Comparison of ENCODE assay signal across 9 cellular contexts in genomic region chr21:29164330-29164942, GRCh38. TPM values are rescaled to one million over a fixed set of nuclear protein-coding genes. Genes with fewer than 3 reads are reported as not detected.
DNase-seq lines count a peak whose midpoint lies in the region; ATAC-seq and TF ChIP-seq lines count a peak whose summit lies in the region.
"Had no signal": no experiment of that assay in that cellular context is flagged by ENCODE, and none has a peak within 500 bp of the region (broad histone marks: within the 10 kb centered on the region; RNA-seq: fewer than 3 reads in every experiment).

No MANE protein-coding gene starts in this region.

- no peaks in the 10 kb centered on the region for H3K9me3 Mint-ChIP-seq in progenitor cell of endocrine pancreas (ENCODE audit: low read depth)
- H3K9me3 Mint-ChIP-seq: naive thymus-derived CD4-positive, alpha-beta T cell had no signal

- H2BK120ac ChIP-seq in IMR-90 (ENCODE audit: low read depth, low read length) = peak overlapping the region; percentile 98

- H3K23ac ChIP-seq in IMR-90 (ENCODE audit: low read depth, low read length) = no peak overlapping the region

- H2BK5ac ChIP-seq in IMR-90 (ENCODE audit: low read depth, low read length, poor library complexity, severe bottlenecking) = peak overlapping the region; percentile 83

- H3K36me3 Mint-ChIP-seq in progenitor cell of endocrine pancreas (ENCODE audit: insufficient read depth) = no peaks in the 10 kb centered on the region

- WGBS in IMR-90 (ENCODE audit: extremely low coverage in 2 of 2, insufficient read length in 1 of 2), 2 experiments = no CpG with 5 or more reads among the region's 8 CpGs

- no peaks in the 10 kb centered on the region for H3K9me3 ChIP-seq in IMR-90 (ENCODE audit: control insufficient read depth, insufficient read depth, low read length)

- TF ChIP-seq CTCF in IMR-90 (conservative IDR thresholded peaks at IDR 0.05; ENCODE audit: low read depth, low read length) = peak; percentile 90
- TF ChIP-seq CTCF in fibroblast of pulmonary artery (IDR thresholded peaks at IDR 0.05; ENCODE audit: low read length, missing control alignments) = peak; percentile 84
- peak; percentile 72 for TF ChIP-seq CTCF in progenitor cell of endocrine pancreas (IDR thresholded peaks at IDR 0.05; ENCODE audit: unreplicated experiment)

- no TSS peak for BruUV-seq in IMR-90 (replicated peaks; lab: Mats Ljungman, UMichigan)

- no peak overlapping the region for H3K27ac Mint-ChIP-seq in progenitor cell of endocrine pancreas
- H3K27ac Mint-ChIP-seq: naive thymus-derived CD4-positive, alpha-beta T cell had no signal

- DNase-seq in DMS 273 (lab: John Stamatoyannopoulos, UW; ENCODE audit: unreplicated experiment) = peak; percentile 82
- peak; percentile 91 for DNase-seq in IMR-90
- peak; percentile 9 for DNase-seq in SK-N-DZ (ENCODE audit: low spot score)
- peak; percentile 93 for DNase-seq in fibroblast of pulmonary artery (ENCODE audit: low read depth)
- no peak for DNase-seq in progenitor cell of endocrine pancreas (ENCODE audit: low spot score, unreplicated experiment)

- POLR2A ChIA-PET in IMR-90 (lab: Charles Lee; ENCODE audit: unreplicated experiment) = interaction anchor here (2.7 kb wide), 1 partner anchor 135 kb away, joined by 14 read pairs; the partner anchor contains the start of gene BACH1

- intact Hi-C loops in IMR-90 (cut with micrococcal nuclease) = loop anchor here (1.0 to 10.0 kb wide), 6 partner anchors 74 to 684 kb away; no protein-coding TSS in a partner anchor

- no peak overlapping the region for H2AK9ac ChIP-seq in IMR-90 (replicated peaks; ENCODE audit: low read depth, low read length, poor library complexity)

- ATAC-seq in IMR-90 (ENCODE audit: low read depth) = peak; percentile 79
- ATAC-seq in GM21786 (IDR thresholded peaks at IDR 0.05; ENCODE audit: unreplicated experiment) = no peak
- no peak for ATAC-seq in GM19397 (IDR thresholded peaks at IDR 0.05; ENCODE audit: unreplicated experiment)
- no peak for ATAC-seq in HG02852 (IDR thresholded peaks at IDR 0.05; ENCODE audit: unreplicated experiment)

- no peaks in the 10 kb centered on the region for H4K20me1 ChIP-seq in IMR-90 (ENCODE audit: insufficient read depth, low read length)

- no peak overlapping the region for H3K14ac ChIP-seq in IMR-90 (replicated peaks; ENCODE audit: low read depth, low read length)

- peak overlapping the region; percentile 97; the same call in 1 of the 2 replicates for H3K18ac ChIP-seq in IMR-90 (ENCODE audit: low read depth, low read length)

- H4K5ac ChIP-seq in IMR-90 (ENCODE audit: low read depth, low read length) = peak overlapping the region; percentile 43; the same call in 1 of the 2 replicates

- no peaks in the 10 kb centered on the region for H3K27me3 Mint-ChIP-seq in progenitor cell of endocrine pancreas

- H3K9me1 ChIP-seq in IMR-90 (ENCODE audit: insufficient read depth, low read length) = peaks cover 3% of the 10 kb centered on the region; the same call in 1 of the 2 replicates

- H3K9ac ChIP-seq in IMR-90 (ENCODE audit: low read depth, low read length) = no peak overlapping the region; the same call in 1 of the 2 replicates

- peak overlapping the region; percentile 29; the same call in 1 of the 2 replicates for H3K4ac ChIP-seq in IMR-90 (ENCODE audit: low read depth, low read length)

- no peak overlapping the region for H3K4me3 Mint-ChIP-seq in progenitor cell of endocrine pancreas (ENCODE audit: low read depth)
- H3K4me3 Mint-ChIP-seq: naive thymus-derived CD4-positive, alpha-beta T cell had no signal

- H2AFZ ChIP-seq in IMR-90 (replicated peaks; ENCODE audit: low read length, poor library complexity) = no peak overlapping the region

- no peaks in the 10 kb centered on the region for H3K4me1 Mint-ChIP-seq in progenitor cell of endocrine pancreas (ENCODE audit: low read depth)

- 0 out of 2 replicates have a peak, but pooled peaks have one; percentile 34 for TF ChIP-seq POLR2A in IMR-90 (IDR thresholded peaks at IDR 0.05; ENCODE audit: low read depth, low read length)

- H3K79me1 ChIP-seq in IMR-90 (ENCODE audit: low read depth in 1 of 2, low read length in 2 of 2) = no peaks in the 10 kb centered on the region; a peak in 1 of 4 replicates

- H2BK20ac ChIP-seq in IMR-90 (ENCODE audit: low read depth, low read length) = peak overlapping the region; percentile 74

- H4K91ac ChIP-seq in IMR-90 (ENCODE audit: insufficient read depth, low read depth, low read length) = no peak overlapping the region

- H2BK15ac ChIP-seq in IMR-90 (ENCODE audit: low read depth, low read length) = peak overlapping the region; percentile 22; the same call in 2 of the 3 replicates

- in situ Hi-C loops in IMR-90 (cut with MboI; ENCODE audit: low sequenced_read_pairs) = loop anchor here (5.0 kb wide), 1 partner anchor 208 kb away; no protein-coding TSS in a partner anchor

- H3K27me3 ChIP-seq in IMR-90 (ENCODE audit: control insufficient read depth, insufficient read depth, low read length) = no peaks in the 10 kb centered on the region

- peaks cover 5% of the 10 kb centered on the region; the same call in 1 of the 2 replicates for H3K4me1 ChIP-seq in IMR-90 (ENCODE audit: control insufficient read depth, insufficient read depth, low read length)

- no peaks in the 10 kb centered on the region for H3K36me3 ChIP-seq in IMR-90 (ENCODE audit: control insufficient read depth, insufficient read depth, low read length)

- no peak overlapping the region for H2AK5ac ChIP-seq in IMR-90 (ENCODE audit: low read depth, low read length)

- no peak overlapping the region for H3K4me3 ChIP-seq in IMR-90 (ENCODE audit: insufficient read depth, low read depth, low read length)
- no peak overlapping the region for H3K4me3 ChIP-seq in fibroblast of pulmonary artery (replicated peaks; ENCODE audit: low read depth, low read length)

- H3K56ac ChIP-seq in IMR-90 (ENCODE audit: extremely low read depth, insufficient read depth, low read length) = peak overlapping the region; percentile 12; the same call in 1 of the 2 replicates

- no peak overlapping the region for H3K27ac ChIP-seq in IMR-90 (ENCODE audit: insufficient read depth, low read length)

- CTCF ChIA-PET in IMR-90 (lab: Yijun Ruan, JAX) = interaction anchor here (0.6 to 2.3 kb wide), 27 partner anchors 9 to 840 kb away, joined by 3 to 10 read pairs (median 4); partner anchors contain the start of gene BACH1

- H4K8ac ChIP-seq in IMR-90 (ENCODE audit: low read depth in 2 of 2, low read length in 2 of 2) = peak overlapping the region in 1 of 2 experiments; percentile 80; a peak in 3 of 4 replicates

- dilution Hi-C loops in IMR-90 (cut with HindIII; ENCODE audit: low sequenced_read_pairs, unreplicated experiment) = no loop called here

- peak; percentile 97 for TF ChIP-seq RAD21 in IMR-90 (IDR thresholded peaks at IDR 0.05; ENCODE audit: low read length)

- H3K4me2 ChIP-seq in IMR-90 (ENCODE audit: low read depth, low read length) = peak overlapping the region; percentile 64; the same call in 1 of the 2 replicates

TF ChIP-seq in IMR-90, 13 proteins besides CTCF, POLR2A, EP300 and RAD21:
- TF ChIP-seq SMC3 (IDR thresholded peaks at IDR 0.05; ENCODE audit: low read depth, low read length) (peak; percentile 98), MAFK (IDR thresholded peaks at IDR 0.05; ENCODE audit: low read depth, low read length) (no peak), RFX5 (IDR thresholded peaks at IDR 0.05; ENCODE audit: low read depth, low read length) (no peak), RCOR1 (IDR thresholded peaks at IDR 0.05; ENCODE audit: insufficient replicate concordance, low read length) (no peak)
TF ChIP-seq in IMR-90: peak in this region for 1.

RNA-seq across cellular contexts. Expression of gene MAP3K7CL, which starts 34.0 kb away (rescaled TPM):
- total RNA-seq in IMR-90 (2012; rRNA removed) (21.0 and 25.3 TPM in 2 replicates), progenitor cell of endocrine pancreas (1.2 and 1.7 TPM in 2 replicates)
- polyA plus RNA-seq in IMR-90 (2012; rRNA removed) = 21.8 and 22.3 TPM in 2 replicates
- 10.0 and 17.0 TPM in 2 replicates for polyA plus RNA-seq in IMR-90 (2012; cell fraction: cytosol; rRNA removed)
- 7.6 and 12.0 TPM in 2 replicates for polyA plus RNA-seq in IMR-90 (2012; cell fraction: nucleus; rRNA removed; ENCODE audit: low replicate concordance)
- 0.80 and 1.5 TPM in 2 replicates for polyA plus RNA-seq in SK-N-DZ (2014; cell fraction: cytosol; rRNA removed)
- 1.1 and 2.1 TPM in 2 replicates for polyA plus RNA-seq in SK-N-DZ (2014; cell fraction: nucleus; rRNA removed)
